Comparison of ENCODE assay signal across 28 cellular contexts in the genomic region with DNA sequence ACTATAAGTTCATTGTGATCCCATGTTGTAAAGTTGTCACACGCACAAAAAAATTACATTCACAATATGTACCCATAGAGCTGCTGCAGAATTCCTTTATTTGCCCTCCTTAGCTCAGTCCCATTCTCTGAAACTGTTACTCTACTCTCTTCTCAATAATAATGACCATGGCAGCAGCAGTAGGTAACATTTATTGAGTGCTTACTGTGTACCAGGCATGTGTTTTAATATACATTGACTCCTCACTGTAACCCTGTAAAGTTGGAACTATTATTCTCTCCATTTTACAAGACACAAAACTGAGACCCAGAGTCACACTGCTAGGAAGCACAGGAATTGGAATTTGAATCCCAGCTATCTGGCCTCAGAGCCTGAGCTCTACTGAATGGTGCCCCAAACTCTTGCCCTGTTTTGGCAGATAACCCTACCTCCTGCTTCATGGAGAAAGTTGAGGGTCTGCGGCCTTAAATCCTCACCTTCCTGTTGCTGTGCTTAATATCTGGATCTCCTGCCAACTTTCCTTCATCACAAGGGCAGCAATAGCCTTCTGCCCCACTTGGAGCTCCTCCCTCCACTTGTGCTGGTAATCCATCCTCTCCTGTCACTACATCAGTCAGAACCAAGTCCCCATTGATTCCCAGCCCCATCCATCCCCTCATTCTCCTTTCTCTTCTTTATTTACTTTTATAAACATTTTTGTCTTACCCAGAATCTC.
"Had no signal": no experiment of that assay in that cellular context is flagged by ENCODE, and none has a peak within 500 bp of the region (broad histone marks: within the 10 kb centered on the region; RNA-seq: fewer than 3 reads in every experiment).

No MANE protein-coding gene starts in this region.

- FAIRE-seq: keratinocyte, small intestine, TTC549 had no signal

- H3K4me1 Mint-ChIP-seq: activated naive CD8-positive, alpha-beta T cell treated with anti-CD3 and anti-CD28 coated beads for 36 hours; brain; naive thymus-derived CD8-positive, alpha-beta T cell; neural progenitor cell; stimulated activated effector memory CD8-positive, alpha-beta T cell treated with anti-CD3 and anti-CD28 coated beads, Interleukin-12 subunit alpha, Interleukin-12 subunit beta, amount 100 ng/mL, for 72 hours had no signal

- H3K27ac ChIP-seq: adrenal gland, cardiac muscle cell, coronary artery, gastroesophageal sphincter, lower lobe of right lung, neural progenitor cell, sigmoid colon, vagina, VCaP had no signal

- H3K9ac ChIP-seq: neural progenitor cell had no signal

- H3K9me3 ChIP-seq: adrenal gland, gastroesophageal sphincter, lower lobe of right lung, sigmoid colon, vagina had no signal

- H3K27me3 ChIP-seq: adrenal gland, cardiac muscle cell, gastroesophageal sphincter, neural progenitor cell, sigmoid colon, vagina had no signal

- H3K4me3 ChIP-seq: adrenal gland, cardiac muscle cell, coronary artery, gastroesophageal sphincter, lower lobe of right lung, neural progenitor cell, sigmoid colon, vagina had no signal

- H3K27me3 Mint-ChIP-seq: activated naive CD8-positive, alpha-beta T cell treated with anti-CD3 and anti-CD28 coated beads for 36 hours; naive thymus-derived CD8-positive, alpha-beta T cell; stimulated activated naive CD8-positive, alpha-beta T cell treated with anti-CD3 and anti-CD28 coated beads, Interleukin-15, Interleukin-2, amounts not matched to agents 100 ng/mL and 50 ng/mL, for 24 hours; type B pancreatic cell had no signal

- ATAC-seq: gastroesophageal sphincter; lower lobe of right lung; naive thymus-derived CD8-positive, alpha-beta T cell; stimulated activated effector memory CD8-positive, alpha-beta T cell treated with anti-CD3 and anti-CD28 coated beads, Interleukin-12 subunit alpha, Interleukin-12 subunit beta, amount 100 ng/mL, for 72 hours had no signal

- H3K4me1 ChIP-seq: adrenal gland, gastroesophageal sphincter, lower lobe of right lung, neural progenitor cell, sigmoid colon, vagina had no signal

- H3K36me3 ChIP-seq: adrenal gland, cardiac muscle cell, gastroesophageal sphincter, neural progenitor cell, sigmoid colon, vagina had no signal

- H3K4me3 Mint-ChIP-seq: activated naive CD4-positive, alpha-beta T cell treated with anti-CD3 and anti-CD28 coated beads for 36 hours; activated naive CD8-positive, alpha-beta T cell treated with anti-CD3 and anti-CD28 coated beads for 36 hours; brain; naive thymus-derived CD8-positive, alpha-beta T cell; neural progenitor cell; stimulated activated effector memory CD8-positive, alpha-beta T cell treated with anti-CD3 and anti-CD28 coated beads, Interleukin-12 subunit alpha, Interleukin-12 subunit beta, amount 100 ng/mL, for 72 hours; stimulated activated naive CD8-positive, alpha-beta T cell treated with anti-CD3 and anti-CD28 coated beads, Interleukin-15, Interleukin-2, amounts not matched to agents 100 ng/mL and 50 ng/mL, for 24 hours; type B pancreatic cell had no signal

- DNase-seq: activated CD4-positive, alpha-beta T cell treated with anti-CD3 and anti-CD28 coated beads for 4 hours; activated CD4-positive, alpha-beta T cell treated with anti-CD3 and anti-CD28 coated beads, Interleukin-2, amount 50 U/mL, for 4 hours; activated effector memory CD4-positive, alpha-beta T cell treated with Interleukin-2 at 50 U/mL for 16 hours; activated naive CD4-positive, alpha-beta T cell treated with anti-CD3 and anti-CD28 coated beads for 36 hours; activated naive CD8-positive, alpha-beta T cell treated with anti-CD3 and anti-CD28 coated beads for 36 hours; activated T-cell treated with anti-CD3 and anti-CD28 coated beads, Interleukin-2, amount 50 U/mL, for 1 hour; adrenal gland; aorta; hippocampal formation; lower lobe of right lung; mesenchymal stem cell; naive thymus-derived CD8-positive, alpha-beta T cell; sigmoid colon; stimulated activated CD4-positive, alpha-beta T cell treated with anti-CD3 and anti-CD28 coated beads, Interleukin-4, amount 100 ng/mL, for 24 hours; T-helper 9 cell had no signal

- H3K9me3 Mint-ChIP-seq: activated naive CD4-positive, alpha-beta T cell treated with anti-CD3 and anti-CD28 coated beads for 36 hours; activated naive CD8-positive, alpha-beta T cell treated with anti-CD3 and anti-CD28 coated beads for 36 hours; brain; naive thymus-derived CD8-positive, alpha-beta T cell; neural progenitor cell; stimulated activated effector memory CD8-positive, alpha-beta T cell treated with anti-CD3 and anti-CD28 coated beads, Interleukin-12 subunit alpha, Interleukin-12 subunit beta, amount 100 ng/mL, for 72 hours; stimulated activated naive CD8-positive, alpha-beta T cell treated with anti-CD3 and anti-CD28 coated beads, Interleukin-15, Interleukin-2, amounts not matched to agents 100 ng/mL and 50 ng/mL, for 24 hours; type B pancreatic cell had no signal

- H3K27ac Mint-ChIP-seq: activated naive CD4-positive, alpha-beta T cell treated with anti-CD3 and anti-CD28 coated beads for 36 hours; activated naive CD8-positive, alpha-beta T cell treated with anti-CD3 and anti-CD28 coated beads for 36 hours; brain; naive thymus-derived CD8-positive, alpha-beta T cell; neural progenitor cell; stimulated activated effector memory CD8-positive, alpha-beta T cell treated with anti-CD3 and anti-CD28 coated beads, Interleukin-12 subunit alpha, Interleukin-12 subunit beta, amount 100 ng/mL, for 72 hours; stimulated activated naive CD8-positive, alpha-beta T cell treated with anti-CD3 and anti-CD28 coated beads, Interleukin-15, Interleukin-2, amounts not matched to agents 100 ng/mL and 50 ng/mL, for 24 hours; type B pancreatic cell had no signal
